ENCODE assay signal across 14 cellular contexts in genomic region chr2:235703711-235704295, GRCh38.
"Had no signal": no experiment of that assay in that cellular context is flagged by ENCODE, and none has a peak within 500 bp of the region (broad histone marks: within the 10 kb centered on the region; RNA-seq: fewer than 3 reads in every experiment).

No MANE protein-coding gene starts in this region.

- DNase-seq: activated CD4-positive, alpha-beta T cell treated with anti-CD3 and anti-CD28 coated beads, Interleukin-2, amount 50 U/mL, for 4 hours; activated gamma-delta T cell treated with Interleukin-2 at 50 U/mL for 16 hours; effector memory CD4-positive, alpha-beta T cell; lower lobe of right lung; occipital lobe; retina; stimulated activated CD4-positive, alpha-beta T cell treated with anti-CD3 and anti-CD28 coated beads, Interleukin-12 subunit alpha, Interleukin-12 subunit beta, amount 100 ng/mL, for 4 hours; stimulated activated CD4-positive, alpha-beta T cell treated with anti-CD3 and anti-CD28 coated beads, Interleukin-1b, Interleukin-23, amount 100 ng/mL, for 48 hours; stimulated activated CD8-positive, alpha-beta memory T cell treated with anti-CD3 and anti-CD28 coated beads, Interleukin-4, amount 100 ng/mL, for 48 hours; stimulated activated naive CD4-positive, alpha-beta T cell had no signal

- H3K9me3 ChIP-seq: lower lobe of right lung, tibial nerve had no signal

- H3K4me3 ChIP-seq: hepatocyte, lower lobe of right lung, tibial nerve had no signal

- H3K36me3 ChIP-seq: lower lobe of right lung, tibial nerve had no signal

- H3K27me3 ChIP-seq: hepatocyte, tibial nerve had no signal

- H3K27ac ChIP-seq: hepatocyte, lower lobe of right lung had no signal

- FAIRE-seq: bronchial epithelial cell, endothelial cell of umbilical vein had no signal
